Comparison of ENCODE assay signal across 15 cellular contexts in genomic region chr20:21251278-21251677, GRCh38. TPM values are rescaled to one million over a fixed set of nuclear protein-coding genes. Genes with fewer than 3 reads are reported as not detected.
A peak's percentile ranks its signal among the peaks of the same experiment; 100 is the strongest.
DNase-seq lines count a peak whose midpoint lies in the region; ATAC-seq and TF ChIP-seq lines count a peak whose summit lies in the region.
"Had no signal": no experiment of that assay in that cellular context is flagged by ENCODE, and none has a peak within 500 bp of the region (broad histone marks: within the 10 kb centered on the region; RNA-seq: fewer than 3 reads in every experiment).

No MANE protein-coding gene starts in this region.

- H3K9me3 ChIP-seq in PC-3 (ENCODE audit: low read length) (no peaks in the 10 kb centered on the region), esophagus squamous epithelium (no peaks in the 10 kb centered on the region)
- H3K9me3 ChIP-seq: sigmoid colon, upper lobe of left lung had no signal

- H3K27me3 ChIP-seq in PC-3 (ENCODE audit: low read length) (no peaks in the 10 kb centered on the region), esophagus squamous epithelium (no peaks in the 10 kb centered on the region)
- H3K27me3 ChIP-seq: sigmoid colon, upper lobe of left lung had no signal

- no TSS peak for BruUV-seq in PC-3 (replicated peaks; lab: Mats Ljungman, UMichigan)

- peak overlapping the region; percentile 43 for H3K4me2 ChIP-seq in PC-3 (ENCODE audit: low read length)

- TF ChIP-seq CTCF in PC-3 (conservative IDR thresholded peaks at IDR 0.05; ENCODE audit: low read depth, low read length), result no peak
- TF ChIP-seq CTCF in esophagus squamous epithelium (IDR thresholded peaks at IDR 0.05), result no peak

- intact Hi-C loops in PC-3 (cut with micrococcal nuclease), result no loop called here
- intact Hi-C loops in esophagus squamous epithelium (cut with DNase I), result no loop called here

- H3K79me2 ChIP-seq in PC-3 (ENCODE audit: low read length), result no peaks in the 10 kb centered on the region

- H2AFZ ChIP-seq in PC-3 (ENCODE audit: low read length), result no peak overlapping the region

- no peak for TF ChIP-seq POLR2A in esophagus squamous epithelium (IDR thresholded peaks at IDR 0.05)

- no peaks in the 10 kb centered on the region for H3K9me2 ChIP-seq in PC-3 (replicated peaks; ENCODE audit: low read length)

- ATAC-seq in PC-3, result peak; percentile 77
- peak; percentile 87 for ATAC-seq in stimulated activated effector memory CD8-positive, alpha-beta T cell treated with anti-CD3 and anti-CD28 coated beads, Interleukin-12 subunit alpha, Interleukin-12 subunit beta, amount 100 ng/mL, for 72 hours
- ATAC-seq: T-cell had no signal

- no peaks in the 10 kb centered on the region for H4K20me1 ChIP-seq in PC-3 (ENCODE audit: low read length)

- POLR2A ChIA-PET in PC-3 (lab: Charles Lee; ENCODE audit: unreplicated experiment), result no interaction called here

- H3K4me1 Mint-ChIP-seq in stimulated activated effector memory CD8-positive, alpha-beta T cell treated with anti-CD3 and anti-CD28 coated beads, Interleukin-12 subunit alpha, Interleukin-12 subunit beta, amount 100 ng/mL, for 72 hours, result peaks cover 11% of the 10 kb centered on the region
- H3K4me1 Mint-ChIP-seq: T-cell had no signal

- H3K4me3 ChIP-seq in PC-3 (ENCODE audit: low read length) (no peak overlapping the region), esophagus squamous epithelium (no peak overlapping the region)
- H3K4me3 ChIP-seq: sigmoid colon, upper lobe of left lung had no signal

- peak overlapping the region; percentile 45 for H3K4me3 Mint-ChIP-seq in stimulated activated effector memory CD8-positive, alpha-beta T cell treated with anti-CD3 and anti-CD28 coated beads, Interleukin-12 subunit alpha, Interleukin-12 subunit beta, amount 100 ng/mL, for 72 hours
- H3K4me3 Mint-ChIP-seq: dendritic cell treated with granulocyte-macrophage colony-stimulating factor and Interleukin-4, amounts not matched to agents 40 ng/mL and 50 ng/mL, for 4 days; T-cell had no signal

- H3K9ac ChIP-seq in PC-3 (ENCODE audit: low read length), result no peak overlapping the region

- CTCF ChIA-PET in PC-3 (lab: Charles Lee), result no interaction called here

- no peaks in the 10 kb centered on the region for H3K36me3 ChIP-seq in PC-3 (ENCODE audit: low read depth, low read length)
- peaks cover 0 to 4% (median 0%) of the 10 kb centered on the region in 3 donors for H3K36me3 ChIP-seq in esophagus squamous epithelium
- H3K36me3 ChIP-seq: upper lobe of left lung had no signal

- peak; percentile 61 for DNase-seq in activated CD8-positive, alpha-beta memory T cell treated with anti-CD3 and anti-CD28 coated beads, Interleukin-2, amount 50 U/mL, for 48 hours
- no peak for DNase-seq in activated CD8-positive, alpha-beta memory T cell treated with anti-CD3 and anti-CD28 coated beads for 24 hours
- peak; percentile 77 for DNase-seq in PC-3
- DNase-seq in epithelial cell of prostate (ENCODE audit: low read depth, low spot score), result peak; percentile 18
- no peak for DNase-seq in stimulated activated effector memory CD8-positive, alpha-beta T cell treated with anti-CD3 and anti-CD28 coated beads, Interleukin-12 subunit alpha, Interleukin-12 subunit beta, amount 100 ng/mL, for 72 hours (ENCODE audit: low spot score in 2 of 2)
- DNase-seq in substantia nigra (lab: John Stamatoyannopoulos, UW), result no peak
- no peak for DNase-seq in HUDEP-2 (lab: John Stamatoyannopoulos, UW; ENCODE audit: unreplicated experiment in 76 of 76)
- DNase-seq in esophagus squamous epithelium (lab: John Stamatoyannopoulos, UW), result no peak
- DNase-seq: AML-193, mesendoderm, NCI-H345, sigmoid colon, T-cell, upper lobe of left lung had no signal

- H3K9me3 Mint-ChIP-seq in stimulated activated effector memory CD8-positive, alpha-beta T cell treated with anti-CD3 and anti-CD28 coated beads, Interleukin-12 subunit alpha, Interleukin-12 subunit beta, amount 100 ng/mL, for 72 hours, result no peaks in the 10 kb centered on the region
- H3K9me3 Mint-ChIP-seq: dendritic cell treated with granulocyte-macrophage colony-stimulating factor and Interleukin-4, amounts not matched to agents 40 ng/mL and 50 ng/mL, for 4 days; T-cell had no signal

- H3K27ac ChIP-seq in PC-3 (ENCODE audit: low read length) (no peak overlapping the region), epithelial cell of prostate (no peak overlapping the region), substantia nigra (ENCODE audit: low read depth, low read length, poor library complexity, severe bottlenecking) (no peak overlapping the region), esophagus squamous epithelium (no peak overlapping the region)
- H3K27ac ChIP-seq: sigmoid colon, upper lobe of left lung had no signal

- no peaks in the 10 kb centered on the region for H3K36me3 Mint-ChIP-seq in stimulated activated effector memory CD8-positive, alpha-beta T cell treated with anti-CD3 and anti-CD28 coated beads, Interleukin-12 subunit alpha, Interleukin-12 subunit beta, amount 100 ng/mL, for 72 hours

- no peaks in the 10 kb centered on the region for H3F3A ChIP-seq in PC-3 (ENCODE audit: low read length, unreplicated experiment)

- H3K4me1 ChIP-seq in PC-3 (ENCODE audit: insufficient read depth, low read length) (peaks cover 9% of the 10 kb centered on the region), esophagus squamous epithelium (no peaks in the 10 kb centered on the region)
- H3K4me1 ChIP-seq: sigmoid colon, upper lobe of left lung had no signal

- peak overlapping the region; percentile 78 for H3K27ac Mint-ChIP-seq in stimulated activated effector memory CD8-positive, alpha-beta T cell treated with anti-CD3 and anti-CD28 coated beads, Interleukin-12 subunit alpha, Interleukin-12 subunit beta, amount 100 ng/mL, for 72 hours
- H3K27ac Mint-ChIP-seq: dendritic cell treated with granulocyte-macrophage colony-stimulating factor and Interleukin-4, amounts not matched to agents 40 ng/mL and 50 ng/mL, for 4 days; T-cell had no signal

- 46 to 62% methylated on average over 5 to 6 of the region's 6 CpGs for WGBS in esophagus squamous epithelium, 2 donors

RNA-seq across cellular contexts. Expression of gene XRN2, which starts 51.9 kb away (rescaled TPM):
- total RNA-seq in PC-3 (2014; rRNA removed) (71.5 and 76.8 TPM in 2 replicates), esophagus squamous epithelium (10 to 100 TPM; 25.2 to 61.2 (median 47.1) TPM)

Comparison
In these comparisons a context has a peak if more than half of its experiments do, and no peak if none do; other contexts are left out.
1. DNase-seq: peak in activated CD8-positive, alpha-beta memory T cell treated with anti-CD3 and anti-CD28 coated beads, Interleukin-2, amount 50 U/mL, for 48 hours (single experiment), PC-3 (single experiment) and epithelial cell of prostate (single experiment); none in activated CD8-positive, alpha-beta memory T cell treated with anti-CD3 and anti-CD28 coated beads for 24 hours (single experiment), stimulated activated effector memory CD8-positive, alpha-beta T cell treated with anti-CD3 and anti-CD28 coated beads, Interleukin-12 subunit alpha, Interleukin-12 subunit beta, amount 100 ng/mL, for 72 hours (0 of 2), substantia nigra (0 of 49), HUDEP-2 (0 of 76) and esophagus squamous epithelium (single experiment).